In genomic region chr19:4474504-4475136, GRCh38 we compare ENCODE assay signal across 8 cellular contexts. TPM values are rescaled to one million over a fixed set of nuclear protein-coding genes. Genes with fewer than 3 reads are reported as not detected.
DNase-seq lines count a peak whose midpoint lies in the region; ATAC-seq and TF ChIP-seq lines count a peak whose summit lies in the region.

No MANE protein-coding gene starts in this region.

- H3K4me3 Mint-ChIP-seq in mesothelial cell of epicardium: peak overlapping the region; percentile 78

- peaks cover 2% of the 10 kb centered on the region for H3K36me3 Mint-ChIP-seq in mesothelial cell of epicardium

- CTCF ChIA-PET in PC-9 (lab: Charles Lee): no interaction called here

- peaks cover 18% of the 10 kb centered on the region for H3K4me1 Mint-ChIP-seq in mesothelial cell of epicardium

- H3K9me2 ChIP-seq in OCI-LY1 (ENCODE audit: low read depth, low read length): no peaks in the 10 kb centered on the region
- H3K9me2 ChIP-seq in PC-9 (ENCODE audit: insufficient read depth): no peaks in the 10 kb centered on the region

- peaks cover 30% of the 10 kb centered on the region for H3K36me3 ChIP-seq in OCI-LY1 (ENCODE audit: insufficient read depth, low read length)
- H3K36me3 ChIP-seq in PC-9 (ENCODE audit: low read depth): no peaks in the 10 kb centered on the region

- no peak for ATAC-seq in GM21825 (IDR thresholded peaks at IDR 0.05; ENCODE audit: unreplicated experiment)
- no peak for ATAC-seq in GM21390 (IDR thresholded peaks at IDR 0.05; ENCODE audit: unreplicated experiment)

- H2AFZ ChIP-seq in OCI-LY1 (ENCODE audit: low read length) (no peak overlapping the region), PC-9 (no peak overlapping the region)

- H3K27me3 ChIP-seq in OCI-LY1 (ENCODE audit: insufficient read depth, low read length): no peaks in the 10 kb centered on the region
- no peaks in the 10 kb centered on the region for H3K27me3 ChIP-seq in PC-9 (ENCODE audit: insufficient read depth, low read depth)

- TF ChIP-seq CTCF in AG09309 (IDR thresholded peaks at IDR 0.05; ENCODE audit: control insufficient read depth, insufficient read depth, low read depth, low read length, missing control alignments) (no peak), OCI-LY1 (IDR thresholded peaks at IDR 0.05; ENCODE audit: low read length) (no peak), mesothelial cell of epicardium (IDR thresholded peaks at IDR 0.05; ENCODE audit: unreplicated experiment) (no peak), PC-9 (conservative IDR thresholded peaks at IDR 0.05) (no peak)

- peak overlapping the region; percentile 90 for H3K9ac ChIP-seq in OCI-LY1 (ENCODE audit: low read length)

- peak overlapping the region; percentile 78 for H3K4me3 ChIP-seq in AG09309 (ENCODE audit: control insufficient read depth, low read depth, low read length)
- peak overlapping the region; percentile 99 for H3K4me3 ChIP-seq in OCI-LY1 (ENCODE audit: low read depth, low read length, poor library complexity, severe bottlenecking)
- no peak overlapping the region for H3K4me3 ChIP-seq in PC-9

- H3K9me3 Mint-ChIP-seq in mesothelial cell of epicardium: no peaks in the 10 kb centered on the region

- POLR2A ChIA-PET in PC-9 (lab: Charles Lee; ENCODE audit: unreplicated experiment): no interaction called here

- H4K20me1 ChIP-seq in OCI-LY1 (ENCODE audit: insufficient read depth, low read length) (no peaks in the 10 kb centered on the region), PC-9 (ENCODE audit: insufficient read depth) (no peaks in the 10 kb centered on the region)

- DNase-seq in AG09309 (ENCODE audit: low read depth) (no peak), GM19238 (ENCODE audit: insufficient read length, low spot score) (peak; percentile 78), cerebellar nuclear complex (lab: John Stamatoyannopoulos, UW) (peak; percentile 66 to 83), mesothelial cell of epicardium (ENCODE audit: low spot score in 2 of 2, unreplicated experiment in 2 of 2) (peak in 1 of 2 experiments; percentile 66), PC-9 (no peak)

- H3K27ac ChIP-seq in OCI-LY1 (ENCODE audit: low read depth, low read length, poor library complexity, severe bottlenecking) (no peak overlapping the region), PC-9 (no peak overlapping the region)

- H3K4me1 ChIP-seq in OCI-LY1 (ENCODE audit: insufficient read depth, low read length, severe bottlenecking) (peaks cover 35% of the 10 kb centered on the region), PC-9 (replicated peaks; ENCODE audit: insufficient read depth) (peaks cover 6% of the 10 kb centered on the region; the same call in 1 of the 2 replicates)

- peak overlapping the region; percentile 96 for H3K27ac Mint-ChIP-seq in mesothelial cell of epicardium

- BruUV-seq in PC-9 (replicated peaks; lab: Mats Ljungman, UMichigan): no TSS peak

- H3K27me3 Mint-ChIP-seq in mesothelial cell of epicardium (ENCODE audit: low read depth): no peaks in the 10 kb centered on the region

- peak overlapping the region; percentile 73 for H3K4me2 ChIP-seq in OCI-LY1 (ENCODE audit: low read length)
- no peak overlapping the region for H3K4me2 ChIP-seq in PC-9

- no peaks in the 10 kb centered on the region for H3F3A ChIP-seq in OCI-LY1 (ENCODE audit: insufficient read depth, low read length)
- H3F3A ChIP-seq in PC-9 (ENCODE audit: insufficient read depth, low read depth): peaks cover 11% of the 10 kb centered on the region

- H3K79me2 ChIP-seq in OCI-LY1 (ENCODE audit: insufficient read depth, low read length): peaks cover 11% of the 10 kb centered on the region
- peaks cover 11% of the 10 kb centered on the region for H3K79me2 ChIP-seq in PC-9 (ENCODE audit: low read depth)

- H3K9me3 ChIP-seq in OCI-LY1 (ENCODE audit: low read length) (no peaks in the 10 kb centered on the region), PC-9 (ENCODE audit: insufficient read depth, low read depth) (no peaks in the 10 kb centered on the region)

- intact Hi-C loops in PC-9 (cut with micrococcal nuclease; ENCODE audit: unreplicated experiment): no loop called here

RNA-seq across cellular contexts. Expression of gene HDGFL2, which starts 2.5 kb away (rescaled TPM):
- total RNA-seq in mesothelial cell of epicardium (87.6 to 91.3 TPM (median 88.9 TPM) in 3 replicates), PC-9 (2021) (50.8 and 60.2 TPM in 2 replicates)

RNA-seq across cellular contexts. Expression of gene UBXN6, which starts 17.0 kb away (rescaled TPM):
- total RNA-seq in mesothelial cell of epicardium (67.7 to 71.0 TPM (median 69.9 TPM) in 3 replicates), PC-9 (2021) (79.4 and 94.7 TPM in 2 replicates)

RNA-seq across cellular contexts. Expression of gene PLIN4, which starts 43.7 kb away (rescaled TPM):
- total RNA-seq in mesothelial cell of epicardium (0.25 to 0.29 TPM (median 0.29 TPM) in 3 replicates), PC-9 (2021) (1.6 and 1.8 TPM in 2 replicates)

Comparison
In these comparisons a context has a peak if more than half of its experiments do, and no peak if none do; other contexts are left out.
1. DNase-seq: peak in GM19238 (single experiment) and cerebellar nuclear complex (2 of 2); none in AG09309 (single experiment) and PC-9 (0 of 2).